12 cellular contexts compared by ENCODE assay signal in genomic region chr2:71784734-71785549, GRCh38.
DNase-seq lines count a peak whose midpoint lies in the region; ATAC-seq, FAIRE-seq and TF ChIP-seq lines count a peak whose summit lies in the region.
"Had no signal": no experiment of that assay in that cellular context is flagged by ENCODE, and none has a peak within 500 bp of the region (broad histone marks: within the 10 kb centered on the region; RNA-seq: fewer than 3 reads in every experiment).

No MANE protein-coding gene starts in this region.

- ATAC-seq in GM21515 (IDR thresholded peaks at IDR 0.05; ENCODE audit: unreplicated experiment), result no peak

- H3F3A ChIP-seq in PC-9 (ENCODE audit: insufficient read depth, low read depth), result peaks cover 31% of the 10 kb centered on the region

- CTCF ChIA-PET in PC-9 (lab: Charles Lee), result interaction anchor here (0.6 to 0.9 kb wide), 4 partner anchors 13 to 1078 kb away, joined by 4 to 6 read pairs (median 4); no protein-coding TSS in a partner anchor
- CTCF ChIA-PET in endothelial cell of umbilical vein (lab: Charles Lee), result interaction anchor here (1.2 kb wide), 2 partner anchors 12 kb away, joined by 3 to 4 read pairs; no protein-coding TSS in a partner anchor

- TF ChIP-seq CTCF in GM13976 (IDR thresholded peaks at IDR 0.05; ENCODE audit: borderline replicate concordance, control extremely low read depth, extremely low read depth, insufficient read depth, missing control alignments) (no peak), PC-9 (conservative IDR thresholded peaks at IDR 0.05) (no peak; the same call in 1 of the 2 replicates), endothelial cell of umbilical vein (IDR thresholded peaks at IDR 0.05; ENCODE audit: extremely low read depth in 1 of 2, insufficient read depth in 1 of 2, low read depth in 1 of 2, low read length in 2 of 2) (no peak)

- H3K27ac ChIP-seq in PC-9 (peak overlapping the region; percentile 42; the same call in 1 of the 2 replicates), endothelial cell of umbilical vein (ENCODE audit: insufficient read depth, low read depth, low read length) (no peak overlapping the region)

- no peaks in the 10 kb centered on the region for H3K9me2 ChIP-seq in PC-9 (ENCODE audit: insufficient read depth)

- H3K27me3 ChIP-seq in PC-9 (ENCODE audit: insufficient read depth, low read depth) (no peaks in the 10 kb centered on the region), endothelial cell of umbilical vein (ENCODE audit: control insufficient read depth in 2 of 2, insufficient read depth in 2 of 2, low read length in 2 of 2) (peaks cover 4 to 6% of the 10 kb centered on the region in 2 experiments)

- peaks cover 41% of the 10 kb centered on the region for H3K4me1 ChIP-seq in PC-9 (replicated peaks; ENCODE audit: insufficient read depth)
- H3K4me1 ChIP-seq in endothelial cell of umbilical vein (ENCODE audit: control insufficient read depth, extremely low read depth, insufficient read depth, low read length), result no peaks in the 10 kb centered on the region

- no peaks in the 10 kb centered on the region for H3K79me2 ChIP-seq in PC-9 (ENCODE audit: low read depth)
- H3K79me2 ChIP-seq in endothelial cell of umbilical vein (ENCODE audit: control insufficient read depth, insufficient read depth, low read length), result no peaks in the 10 kb centered on the region

- no peaks in the 10 kb centered on the region for H3K9me3 ChIP-seq in PC-9 (ENCODE audit: insufficient read depth, low read depth)
- no peaks in the 10 kb centered on the region for H3K9me3 ChIP-seq in endothelial cell of umbilical vein (replicated peaks; ENCODE audit: control insufficient read depth, insufficient read depth, low read length)

- no peak for FAIRE-seq in endothelial cell of umbilical vein (lab: Jason Lieb, UNC)
- FAIRE-seq: colon had no signal

- no peaks in the 10 kb centered on the region for H4K20me1 ChIP-seq in PC-9 (ENCODE audit: insufficient read depth)
- H4K20me1 ChIP-seq in endothelial cell of umbilical vein (replicated peaks; ENCODE audit: control insufficient read depth, extremely low read depth, insufficient read depth, low read length), result no peaks in the 10 kb centered on the region

- H3K36me3 ChIP-seq in PC-9 (ENCODE audit: low read depth) (no peaks in the 10 kb centered on the region), endothelial cell of umbilical vein (ENCODE audit: control insufficient read depth in 2 of 2, extremely low read depth in 1 of 2, insufficient read depth in 2 of 2, low read length in 2 of 2) (no peaks in the 10 kb centered on the region)

- intact Hi-C loops in PC-9 (cut with micrococcal nuclease; ENCODE audit: unreplicated experiment), result loop anchor here (2.0 to 5.0 kb wide), 2 partner anchors 38 to 367 kb away; no protein-coding TSS in a partner anchor
- intact Hi-C loops in endothelial cell of umbilical vein (cut with micrococcal nuclease), result no loop called here

- no peak overlapping the region for H2AFZ ChIP-seq in PC-9
- H2AFZ ChIP-seq in endothelial cell of umbilical vein (ENCODE audit: low read depth, low read length), result no peak overlapping the region

- TF ChIP-seq POLR2A in endothelial cell of umbilical vein (IDR thresholded peaks at IDR 0.05; ENCODE audit: low read depth, low read length), result no peak

- no peak overlapping the region for H3K4me3 ChIP-seq in PC-9
- H3K4me3 ChIP-seq in endothelial cell of umbilical vein (replicated peaks in 1 of 3; ENCODE audit: insufficient read depth in 1 of 3, low read depth in 1 of 3, low read length in 3 of 3), result no peak overlapping the region

- BruUV-seq in PC-9 (replicated peaks; lab: Mats Ljungman, UMichigan), result no TSS peak
- BruUV-seq in endothelial cell of umbilical vein (replicated peaks; lab: Mats Ljungman, UMichigan), result no TSS peak

- in situ Hi-C loops in GM13976 (cut with MboI; ENCODE audit: low sequenced_read_pairs, unreplicated experiment), result no loop called here

- dilution Hi-C loops in endothelial cell of umbilical vein (cut with MboI; ENCODE audit: extremely low pct_ligation_motif_present, low sequenced_read_pairs), result no loop called here

- POLR2A ChIA-PET in PC-9 (lab: Charles Lee; ENCODE audit: unreplicated experiment) (interaction anchor here (0.5 to 0.6 kb wide), 3 partner anchors 35 to 305 kb away, joined by 3 to 6 read pairs (median 5); no protein-coding TSS in a partner anchor), endothelial cell of umbilical vein (lab: Charles Lee) (no interaction called here)

- H3K4me2 ChIP-seq in PC-9 (peak overlapping the region; percentile 50), endothelial cell of umbilical vein (ENCODE audit: insufficient read depth, low read length) (no peak overlapping the region)

- H3K9me1 ChIP-seq in endothelial cell of umbilical vein (replicated peaks; ENCODE audit: control insufficient read depth, extremely low read depth, insufficient read depth, low read length), result no peaks in the 10 kb centered on the region

- DNase-seq in GM13976 (ENCODE audit: low spot score) (peak; percentile 25), PC-9 (peak; percentile 58 to 94), endothelial cell of umbilical vein (ENCODE audit: low read depth, low spot score) (no peak), putamen (ENCODE audit: low spot score) (peak; percentile 36), T-helper 9 cell (no peak), cortex of kidney (lab: John Stamatoyannopoulos, UW) (no peak)
- DNase-seq in stimulated activated CD4-positive, alpha-beta T cell treated with anti-CD3 and anti-CD28 coated beads, Interleukin-1b, Interleukin-23, amount 100 ng/mL, for 48 hours, result no peak
- DNase-seq: activated T-cell treated with anti-CD3 and anti-CD28 coated beads, Interleukin-2, amount 50 U/mL, for 48 hours; DMS153; Karpas-422 had no signal

- no peak overlapping the region for H3K9ac ChIP-seq in endothelial cell of umbilical vein (replicated peaks; ENCODE audit: extremely low read depth, insufficient read depth, low read length)

TF ChIP-seq in endothelial cell of umbilical vein, 7 proteins besides CTCF, POLR2A, EP300 and RAD21:
- TF ChIP-seq EZH2 (IDR thresholded peaks at IDR 0.05; ENCODE audit: borderline replicate concordance, low read depth, low read length, severe bottlenecking), result no peak
- TF ChIP-seq JUN (IDR thresholded peaks at IDR 0.05; ENCODE audit: borderline replicate concordance, insufficient read depth, insufficient read length, low read depth), result peak; percentile 27
TF ChIP-seq in endothelial cell of umbilical vein: peak in this region for 1.

Comparison
In these comparisons a context has a peak if more than half of its experiments do, and no peak if none do; other contexts are left out.
1. DNase-seq: peak in GM13976 (single experiment), PC-9 (2 of 2) and putamen (single experiment); none in endothelial cell of umbilical vein (single experiment), stimulated activated CD4-positive, alpha-beta T cell treated with anti-CD3 and anti-CD28 coated beads, Interleukin-1b, Interleukin-23, amount 100 ng/mL, for 48 hours (single experiment), T-helper 9 cell (single experiment) and cortex of kidney (single experiment).